Comparison of ENCODE assay signal across 18 cellular contexts in genomic region chr14:93305708-93306418, GRCh38. TPM values are rescaled to one million over a fixed set of nuclear protein-coding genes. Genes with fewer than 3 reads are reported as not detected.
DNase-seq lines count a peak whose midpoint lies in the region; ATAC-seq and TF ChIP-seq lines count a peak whose summit lies in the region.
"Had no signal": no experiment of that assay in that cellular context is flagged by ENCODE, and none has a peak within 500 bp of the region (broad histone marks: within the 10 kb centered on the region; RNA-seq: fewer than 3 reads in every experiment).

No MANE protein-coding gene starts in this region.

- H3K4me3 Mint-ChIP-seq in dendritic cell treated with granulocyte-macrophage colony-stimulating factor and Interleukin-4, amounts not matched to agents 40 ng/mL and 50 ng/mL, for 4 days: no peak overlapping the region
- no peak overlapping the region for H3K4me3 Mint-ChIP-seq in naive thymus-derived CD4-positive, alpha-beta T cell
- no peak overlapping the region for H3K4me3 Mint-ChIP-seq in immature natural killer cell

- POLR2A ChIA-PET in HEK293 (lab: Yijun Ruan, JAX): no interaction called here
- POLR2A ChIA-PET in naive thymus-derived CD4-positive, alpha-beta T cell (lab: Charles Lee): no interaction called here

- no peaks in the 10 kb centered on the region for H3K36me3 Mint-ChIP-seq in dendritic cell treated with granulocyte-macrophage colony-stimulating factor and Interleukin-4, amounts not matched to agents 40 ng/mL and 50 ng/mL, for 4 days (ENCODE audit: low read depth)
- peaks cover 0 to 15% (median 0%) of the 10 kb centered on the region in 5 donors for H3K36me3 Mint-ChIP-seq in naive thymus-derived CD4-positive, alpha-beta T cell
- no peaks in the 10 kb centered on the region for H3K36me3 Mint-ChIP-seq in immature natural killer cell

- H3K9me3 Mint-ChIP-seq in dendritic cell treated with granulocyte-macrophage colony-stimulating factor and Interleukin-4, amounts not matched to agents 40 ng/mL and 50 ng/mL, for 4 days: no peaks in the 10 kb centered on the region
- H3K9me3 Mint-ChIP-seq in naive thymus-derived CD4-positive, alpha-beta T cell: no peaks in the 10 kb centered on the region
- no peaks in the 10 kb centered on the region for H3K9me3 Mint-ChIP-seq in immature natural killer cell

- H3K27ac ChIP-seq in HEK293 (ENCODE audit: extremely low read depth, low read depth, low read length) (no peak overlapping the region), esophagus muscularis mucosa (replicated peaks in 1 of 4) (no peak overlapping the region)
- no peak overlapping the region for H3K27ac ChIP-seq in naive thymus-derived CD4-positive, alpha-beta T cell (ENCODE audit: low read depth, low read length)
- H3K27ac ChIP-seq: SJCRH30 had no signal

- H3K36me3 ChIP-seq in HEK293 (ENCODE audit: control insufficient read depth in 2 of 2, insufficient read depth in 1 of 2, low read length in 2 of 2): no peaks in the 10 kb centered on the region
- no peaks in the 10 kb centered on the region for H3K36me3 ChIP-seq in naive thymus-derived CD4-positive, alpha-beta T cell (ENCODE audit: control insufficient read depth in 2 of 3, insufficient read depth in 3 of 3, low read length in 3 of 3)
- no peaks in the 10 kb centered on the region for H3K36me3 ChIP-seq in esophagus muscularis mucosa
- H3K36me3 ChIP-seq: SJCRH30 had no signal

- peak overlapping the region; percentile 61 for H3K27ac Mint-ChIP-seq in dendritic cell treated with granulocyte-macrophage colony-stimulating factor and Interleukin-4, amounts not matched to agents 40 ng/mL and 50 ng/mL, for 4 days
- H3K27ac Mint-ChIP-seq in naive thymus-derived CD4-positive, alpha-beta T cell: no peak overlapping the region
- peak overlapping the region in 1 of 6 donors; percentile 71 for H3K27ac Mint-ChIP-seq in immature natural killer cell

- H3K27me3 Mint-ChIP-seq in dendritic cell treated with granulocyte-macrophage colony-stimulating factor and Interleukin-4, amounts not matched to agents 40 ng/mL and 50 ng/mL, for 4 days: no peaks in the 10 kb centered on the region
- H3K27me3 Mint-ChIP-seq in naive thymus-derived CD4-positive, alpha-beta T cell: no peaks in the 10 kb centered on the region
- peaks cover 0 to 2% (median 0%) of the 10 kb centered on the region in 3 donors for H3K27me3 Mint-ChIP-seq in immature natural killer cell (ENCODE audit: low read depth in 3 of 3)

- H3K9me3 ChIP-seq in HEK293 (ENCODE audit: control insufficient read depth, insufficient read depth, low read depth, low read length) (no peaks in the 10 kb centered on the region), esophagus muscularis mucosa (no peaks in the 10 kb centered on the region)
- H3K9me3 ChIP-seq in naive thymus-derived CD4-positive, alpha-beta T cell (ENCODE audit: control insufficient read depth in 2 of 3, low read length in 3 of 3): no peaks in the 10 kb centered on the region
- H3K9me3 ChIP-seq: SJCRH30 had no signal

- H3K27me3 ChIP-seq in naive thymus-derived CD4-positive, alpha-beta T cell (ENCODE audit: control insufficient read depth in 2 of 2, insufficient read depth in 2 of 2, low read length in 2 of 2): no peaks in the 10 kb centered on the region
- H3K27me3 ChIP-seq in esophagus muscularis mucosa: no peaks in the 10 kb centered on the region
- H3K27me3 ChIP-seq: SJCRH30 had no signal

- TF ChIP-seq EP300 in esophagus muscularis mucosa (IDR thresholded peaks at IDR 0.05): no peak

- intact Hi-C loops in dendritic cell treated with granulocyte-macrophage colony-stimulating factor and Interleukin-4, amounts not matched to agents 40 ng/mL and 50 ng/mL, for 4 days (cut with micrococcal nuclease): no loop called here
- intact Hi-C loops in naive thymus-derived CD4-positive, alpha-beta T cell (cut with micrococcal nuclease): no loop called here
- intact Hi-C loops in esophagus muscularis mucosa (cut with DNase I): no loop called here

- no peak for TF ChIP-seq CTCF in HEK293 (tag by site-specific recombination; IDR thresholded peaks at IDR 0.05)
- no peak for TF ChIP-seq CTCF in esophagus muscularis mucosa (IDR thresholded peaks at IDR 0.05)

- H3K4me1 Mint-ChIP-seq in dendritic cell treated with granulocyte-macrophage colony-stimulating factor and Interleukin-4, amounts not matched to agents 40 ng/mL and 50 ng/mL, for 4 days (ENCODE audit: low read depth): peaks cover 63% of the 10 kb centered on the region
- peaks cover 5 to 65% (median 48%) of the 10 kb centered on the region in 7 donors for H3K4me1 Mint-ChIP-seq in naive thymus-derived CD4-positive, alpha-beta T cell
- peaks cover 54 to 76% of the 10 kb centered on the region in 2 donors for H3K4me1 Mint-ChIP-seq in immature natural killer cell

- WGBS in esophagus muscularis mucosa: 83% methylated on average over 6 of the region's 6 CpGs

- CTCF ChIA-PET in HEK293 (lab: Yijun Ruan, JAX): no interaction called here
- CTCF ChIA-PET in naive thymus-derived CD4-positive, alpha-beta T cell (lab: Charles Lee): no interaction called here

- DNase-seq in MV-4-11 (lab: John Stamatoyannopoulos, UW) (peak; percentile 76), UCSD-AML1 (lab: John Stamatoyannopoulos, UW; ENCODE audit: unreplicated experiment) (no peak), esophagus muscularis mucosa (ENCODE audit: extremely low spot score) (no peak), medulla oblongata (ENCODE audit: extremely low spot score) (no peak), immature natural killer cell (no peak)
- DNase-seq in naive thymus-derived CD4-positive, alpha-beta T cell: no peak
- DNase-seq: DMS 273 treated with DMSO at 0.1 percent for 48 hours, IMR-90, Kasumi-1, NCI-H1048, NCI-H1694, NCI-H69, SJCRH30 had no signal

- TF ChIP-seq POLR2A in esophagus muscularis mucosa (IDR thresholded peaks at IDR 0.05; ENCODE audit: low read depth): no peak

- peak; percentile 59 for ATAC-seq in naive thymus-derived CD4-positive, alpha-beta T cell

- H3K4me1 ChIP-seq in HEK293 (ENCODE audit: control insufficient read depth, insufficient read depth, low read length) (peaks cover 16% of the 10 kb centered on the region; the same call in 1 of the 2 replicates), esophagus muscularis mucosa (peaks cover 14 to 82% (median 34%) of the 10 kb centered on the region in 4 donors)
- H3K4me1 ChIP-seq in naive thymus-derived CD4-positive, alpha-beta T cell (ENCODE audit: control insufficient read depth in 2 of 2, insufficient read depth in 2 of 2, low read length in 2 of 2): no peaks in the 10 kb centered on the region
- H3K4me1 ChIP-seq: SJCRH30 had no signal

- H3K4me3 ChIP-seq in HEK293 (ENCODE audit: low read depth, low read length): no peak overlapping the region
- H3K4me3 ChIP-seq in naive thymus-derived CD4-positive, alpha-beta T cell (ENCODE audit: low read length): no peak overlapping the region
- no peak overlapping the region for H3K4me3 ChIP-seq in esophagus muscularis mucosa
- H3K4me3 ChIP-seq: SJCRH30 had no signal

TF ChIP-seq in HEK293, 187 proteins besides CTCF, POLR2A, EP300 and RAD21:
- TF ChIP-seq ZNF624 (tag by site-specific recombination; IDR thresholded peaks at IDR 0.05) (no peak), ZNF335 (tag by site-specific recombination; conservative IDR thresholded peaks at IDR 0.05) (0 out of 2 replicates have a peak, but pooled peaks have one; percentile 17), ZNF426 (tag by site-specific recombination; IDR thresholded peaks at IDR 0.05) (no peak), ZNF292 (tag by site-specific recombination; IDR thresholded peaks at IDR 0.05; ENCODE audit: borderline replicate concordance, low read depth) (no peak), GFI1B (tag by site-specific recombination; IDR thresholded peaks at IDR 0.05) (peak; percentile 65), ZNF580 (tag by site-specific recombination; IDR thresholded peaks at IDR 0.05) (peak; percentile 26; the same call in 1 of the 2 replicates), ZNF223 (tag by site-specific recombination; IDR thresholded peaks at IDR 0.05) (no peak), ZBTB6 (tag by site-specific recombination; IDR thresholded peaks at IDR 0.05) (no peak), OSR2 (tag by site-specific recombination; IDR thresholded peaks at IDR 0.05) (peak; percentile 17; the same call in 1 of the 2 replicates)
TF ChIP-seq in HEK293: peak in this region for 4.

RNA-seq across cellular contexts. Expression of gene BTBD7, which starts 27.0 kb away (rescaled TPM):
- total RNA-seq in naive thymus-derived CD4-positive, alpha-beta T cell: 10 to 100 TPM; 18.5 to 31.7 (median 27.5) TPM
- 10 to 100 TPM in 1 of 2 donors, 1 to 10 TPM in 1; 7.5 to 12.4 TPM for polyA plus RNA-seq in naive thymus-derived CD4-positive, alpha-beta T cell
- total RNA-seq in esophagus muscularis mucosa: 10 to 100 TPM; 28.8 to 35.7 (median 30.1) TPM
- polyA plus RNA-seq in immature natural killer cell: 10 to 100 TPM in 2 of 3 donors, 1 to 10 TPM in 1; 6.2 to 11.6 (median 10.6) TPM

RNA-seq across cellular contexts. Expression of gene COX8C, which starts 41.1 kb away (rescaled TPM):
- not detected for total RNA-seq in naive thymus-derived CD4-positive, alpha-beta T cell
- not detected for polyA plus RNA-seq in naive thymus-derived CD4-positive, alpha-beta T cell
- not detected for total RNA-seq in esophagus muscularis mucosa
- polyA plus RNA-seq in immature natural killer cell: not detected
- total RNA-seq: HT-29, IMR-90, SJCRH30 had no signal
- polyA plus RNA-seq: AG04450, BJ, IMR-90 had no signal
